Comparison of ENCODE assay signal across 1 cellular context in genomic region chr11:130602700-130603584, GRCh38.
TF ChIP-seq lines count a peak whose summit lies in the region.

No MANE protein-coding gene starts in this region.

TF ChIP-seq in IMR-90, 13 proteins besides CTCF, POLR2A, EP300 and RAD21:
- TF ChIP-seq USF2 (IDR thresholded peaks at IDR 0.05; ENCODE audit: low read depth, low read length) (no peak), CEBPB (IDR thresholded peaks at IDR 0.05; ENCODE audit: low read depth, low read length) (no peak), BHLHE40 (IDR thresholded peaks at IDR 0.05; ENCODE audit: low read depth, low read length) (no peak), CHD1 (IDR thresholded peaks at IDR 0.05; ENCODE audit: low read depth, low read length) (no peak), MAFK (IDR thresholded peaks at IDR 0.05; ENCODE audit: low read depth, low read length) (no peak), MXI1 (IDR thresholded peaks at IDR 0.05; ENCODE audit: borderline replicate concordance, low read depth, low read length) (no peak), RCOR1 (IDR thresholded peaks at IDR 0.05; ENCODE audit: insufficient replicate concordance, low read length) (no peak), SMC3 (IDR thresholded peaks at IDR 0.05; ENCODE audit: low read depth, low read length) (no peak), ELK1 (IDR thresholded peaks at IDR 0.05; ENCODE audit: borderline replicate concordance, low read depth, low read length) (no peak), NFE2L2 (IDR thresholded peaks at IDR 0.05; ENCODE audit: low read depth, low read length) (no peak), MAZ (IDR thresholded peaks at IDR 0.05; ENCODE audit: borderline replicate concordance, low read depth, low read length) (no peak), FOS (IDR thresholded peaks at IDR 0.05; ENCODE audit: low read depth, low read length) (no peak)
TF ChIP-seq in IMR-90: peak in this region for 0.
